In the genomic region with DNA sequence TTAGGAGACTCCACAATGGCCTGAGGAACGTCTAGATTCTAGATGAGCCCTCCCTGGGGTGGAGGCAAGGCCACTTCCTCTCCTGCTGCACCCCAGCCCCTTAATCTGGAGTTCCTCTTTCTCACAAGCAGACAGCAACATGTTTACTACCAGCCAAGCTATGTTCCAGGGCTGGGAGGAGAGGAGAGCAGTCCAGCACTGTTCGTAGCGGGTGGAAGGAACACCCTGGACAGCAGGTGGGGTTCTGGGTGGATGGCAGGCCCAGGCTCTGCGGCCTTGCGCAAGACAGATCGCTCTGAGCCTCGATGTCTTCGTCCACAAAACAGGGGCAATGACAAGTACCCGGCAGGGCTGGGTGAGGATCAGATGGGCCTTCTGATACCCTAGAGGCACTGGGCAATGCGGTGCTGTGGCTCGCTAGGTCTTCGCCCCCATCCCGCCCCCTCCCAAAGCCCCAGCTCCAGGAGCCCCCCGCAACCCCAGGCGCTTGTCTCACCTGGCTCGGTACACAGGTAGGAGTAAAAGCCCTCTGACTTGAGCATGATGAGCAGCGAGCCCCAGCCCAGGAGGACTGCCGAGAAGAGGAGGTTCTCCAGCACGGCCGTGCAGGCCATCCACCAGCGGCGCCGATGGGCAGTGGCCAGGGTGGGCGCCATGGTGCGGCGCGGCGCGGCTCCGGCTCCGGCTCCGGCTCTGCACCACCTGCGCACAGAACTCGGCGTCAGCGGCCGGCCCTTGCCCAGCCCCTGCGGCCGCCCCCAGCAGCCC, we compare ENCODE assay signal across 8 cellular contexts. TPM values are rescaled to one million over a fixed set of nuclear protein-coding genes. Genes with fewer than 3 reads are reported as not detected.
DNase-seq lines count a peak whose midpoint lies in the region; ATAC-seq lines count a peak whose summit lies in the region.

No MANE protein-coding gene starts in this region.

- no peaks in the 10 kb centered on the region for H3K9me3 Mint-ChIP-seq in activated T-cell treated with anti-CD3 and anti-CD28 coated beads, Interleukin-2, amount 50 U/mL, for 72 hours

- peaks cover 30% of the 10 kb centered on the region for H3K4me1 ChIP-seq in neuron (ENCODE audit: insufficient read depth, low read length)

- H2AFZ ChIP-seq in neuron (ENCODE audit: low read depth, low read length) = no peak overlapping the region

- peak overlapping the region; percentile 70 to 74 for H3K4me3 Mint-ChIP-seq in activated T-cell treated with anti-CD3 and anti-CD28 coated beads, Interleukin-2, amount 50 U/mL, for 72 hours

- peaks cover 38% of the 10 kb centered on the region for H3K27me3 Mint-ChIP-seq in activated T-cell treated with anti-CD3 and anti-CD28 coated beads, Interleukin-2, amount 50 U/mL, for 72 hours (ENCODE audit: low read depth)

- ATAC-seq in activated T-cell treated with anti-CD3 and anti-CD28 coated beads, Interleukin-2, amount 50 U/mL, for 72 hours (replicated peaks in 1 of 2) = no peak
- ATAC-seq in esophagus mucosa (peak; percentile 1), GM19467 (IDR thresholded peaks at IDR 0.05; ENCODE audit: unreplicated experiment) (no peak)

- H3K27me3 ChIP-seq in neuron (ENCODE audit: insufficient read depth, low read length) = no peaks in the 10 kb centered on the region

- H3K4me3 ChIP-seq in neuron (ENCODE audit: low read length) = peak overlapping the region; percentile 73

- DNase-seq in activated T-cell treated with anti-CD3 and anti-CD28 coated beads, Interleukin-2, amount 50 U/mL, for 72 hours = no peak
- DNase-seq in activated T-cell treated with anti-CD3 and anti-CD28 coated beads for 4 hours (no peak), SKM-1 (lab: John Stamatoyannopoulos, UW; ENCODE audit: unreplicated experiment) (peak; percentile 74), SHP77 treated with DMSO at 0.1 percent for 48 hours (lab: John Stamatoyannopoulos, UW) (no peak), NCI-H1417 treated with DMSO at 0.1 percent for 48 hours (lab: John Stamatoyannopoulos, UW) (no peak)

- H3K4me1 Mint-ChIP-seq in activated T-cell treated with anti-CD3 and anti-CD28 coated beads, Interleukin-2, amount 50 U/mL, for 72 hours (ENCODE audit: low read depth) = peaks cover 27% of the 10 kb centered on the region

- peaks cover 0 to 2% of the 10 kb centered on the region in 2 donors for H3K36me3 Mint-ChIP-seq in activated T-cell treated with anti-CD3 and anti-CD28 coated beads, Interleukin-2, amount 50 U/mL, for 72 hours (ENCODE audit: insufficient read depth in 2 of 2)

- no peaks in the 10 kb centered on the region for H3K9me3 ChIP-seq in neuron (ENCODE audit: low read length)

- peaks cover 29% of the 10 kb centered on the region for H3K36me3 ChIP-seq in neuron (ENCODE audit: insufficient read depth, low read length)

- no peak overlapping the region for H3K27ac Mint-ChIP-seq in activated T-cell treated with anti-CD3 and anti-CD28 coated beads, Interleukin-2, amount 50 U/mL, for 72 hours

RNA-seq across cellular contexts. Expression of gene SLC43A2, which starts 1.2 kb away (rescaled TPM):
- 1 to 10 TPM; 3.4 to 3.8 TPM for total RNA-seq in activated T-cell treated with anti-CD3 and anti-CD28 coated beads, Interleukin-2, amount 50 U/mL, for 72 hours
- 3.6 TPM for total RNA-seq in esophagus mucosa

RNA-seq across cellular contexts. Expression of gene SCARF1, which starts 18.1 kb away (rescaled TPM):
- total RNA-seq in activated T-cell treated with anti-CD3 and anti-CD28 coated beads, Interleukin-2, amount 50 U/mL, for 72 hours = 1 to 10 TPM; 1.9 to 2.5 TPM
- total RNA-seq in esophagus mucosa = 2.3 TPM

RNA-seq across cellular contexts. Expression of gene RILP, which starts 22.3 kb away (rescaled TPM):
- 1 to 10 TPM; 3.4 to 4.4 TPM for total RNA-seq in activated T-cell treated with anti-CD3 and anti-CD28 coated beads, Interleukin-2, amount 50 U/mL, for 72 hours
- total RNA-seq in esophagus mucosa = 5.3 TPM

RNA-seq across cellular contexts. Expression of gene PRPF8, which starts 57.3 kb away (rescaled TPM):
- 100 to 1,000 TPM; 332 to 390 TPM for total RNA-seq in activated T-cell treated with anti-CD3 and anti-CD28 coated beads, Interleukin-2, amount 50 U/mL, for 72 hours
- total RNA-seq in esophagus mucosa = 171 TPM
